31 cellular contexts compared by ENCODE assay signal in genomic region chr1:181413195-181413815, GRCh38.
"Had no signal": no experiment of that assay in that cellular context is flagged by ENCODE, and none has a peak within 500 bp of the region (broad histone marks: within the 10 kb centered on the region; RNA-seq: fewer than 3 reads in every experiment).

No MANE protein-coding gene starts in this region.

- H3K27me3 ChIP-seq: left lung, tibial artery, uterus had no signal

- H3K9me3 ChIP-seq: heart left ventricle, left lung, lower lobe of right lung, mucosa of descending colon, neutrophil, psoas muscle, stomach, thoracic aorta, tibial artery, uterus had no signal

- H3K9ac ChIP-seq: parathyroid adenoma had no signal

- H3K27ac ChIP-seq: heart left ventricle, left lung, lower lobe of right lung, neutrophil, parathyroid adenoma, psoas muscle, skin epidermis, stomach, thoracic aorta, tibial artery, uterus had no signal

- H2AFZ ChIP-seq: parathyroid adenoma had no signal

- H3K36me3 ChIP-seq: heart left ventricle, left lung, lower lobe of right lung, neutrophil, stomach, thoracic aorta, tibial artery, uterus had no signal

- H3K9me3 Mint-ChIP-seq: immature natural killer cell, nephron, neural crest cell had no signal

- H3K4me1 Mint-ChIP-seq: immature natural killer cell, neural crest cell had no signal

- H3K4me3 ChIP-seq: heart left ventricle, left lung, lower lobe of right lung, mucosa of descending colon, psoas muscle, skin epidermis, stomach, thoracic aorta, tibial artery, uterus had no signal

- FAIRE-seq: islet of Langerhans, kidney had no signal

- ATAC-seq: left colon; left lung; mucosa of descending colon; naive thymus-derived CD8-positive, alpha-beta T cell; psoas muscle; right cardiac atrium; sciatic nerve had no signal

- H3K4me1 ChIP-seq: heart left ventricle, left lung, lower lobe of right lung, parathyroid adenoma, psoas muscle, stomach, tibial artery, uterus had no signal

- H3K27ac Mint-ChIP-seq: immature natural killer cell, nephron had no signal

- H3K79me2 ChIP-seq: parathyroid adenoma had no signal

- H3K4me3 Mint-ChIP-seq: immature natural killer cell; naive thymus-derived CD8-positive, alpha-beta T cell; nephron; neural crest cell had no signal

- H3K36me3 Mint-ChIP-seq: immature natural killer cell; naive thymus-derived CD8-positive, alpha-beta T cell had no signal

- H3K27me3 Mint-ChIP-seq: naive thymus-derived CD8-positive, alpha-beta T cell had no signal

- DNase-seq: heart left ventricle; hypothalamus; immature natural killer cell; kidney; left colon; lower lobe of right lung; mesendoderm; midbrain; mucosa of descending colon; naive thymus-derived CD8-positive, alpha-beta T cell; occipital lobe; psoas muscle; right cardiac atrium; stimulated activated CD4-positive, alpha-beta T cell treated with anti-CD3 and anti-CD28 coated beads, Interleukin-12 subunit alpha, Interleukin-12 subunit beta, amount 100 ng/mL, for 4 hours; stimulated activated CD4-positive, alpha-beta T cell treated with anti-CD3 and anti-CD28 coated beads, Interleukin-15, amount 100 ng/mL, for 24 hours; stimulated activated CD4-positive, alpha-beta T cell treated with anti-CD3 and anti-CD28 coated beads, Interleukin-2, amount 100 ng/mL, for 24 hours; stimulated activated CD4-positive, alpha-beta T cell treated with anti-CD3 and anti-CD28 coated beads, Interleukin-4, amount 100 ng/mL, for 1 hour; stimulated activated naive CD4-positive, alpha-beta T cell; stomach; tibial artery; trophoblast cell; uterus had no signal
